In genomic region chrX:36898301-36898700, GRCh38 we compare ENCODE assay signal across 8 cellular contexts.
DNase-seq lines count a peak whose midpoint lies in the region; ATAC-seq, FAIRE-seq and TF ChIP-seq lines count a peak whose summit lies in the region.

No MANE protein-coding gene starts in this region.

- H2BK12ac ChIP-seq in H1 (ENCODE audit: low read depth, low read length) = no peak overlapping the region

- no peak overlapping the region for H3K9ac ChIP-seq in H1 (replicated peaks in 1 of 4; ENCODE audit: extremely low read depth in 1 of 4, low read depth in 3 of 4, low read length in 3 of 4)

- H3K9me3 ChIP-seq in A549 (no peaks in the 10 kb centered on the region), H1 (ENCODE audit: insufficient read depth in 2 of 2, low read depth in 1 of 2, low read length in 1 of 2) (no peaks in the 10 kb centered on the region), prostate gland (no peaks in the 10 kb centered on the region)

- no peaks in the 10 kb centered on the region for H4K20me1 ChIP-seq in H1 (replicated peaks in 1 of 2; ENCODE audit: control insufficient read depth in 1 of 2, insufficient read depth in 2 of 2, low read length in 2 of 2)

- no peaks in the 10 kb centered on the region for H3K79me1 ChIP-seq in H1 (ENCODE audit: low read depth, low read length)

- intact Hi-C loops in prostate gland (cut with DNase I) = no loop called here

- POLR2A ChIA-PET in A549 (lab: Yijun Ruan, JAX) = no interaction called here
- POLR2A ChIA-PET in H1 (lab: Charles Lee; ENCODE audit: partially characterized antibody) = no interaction called here

- no peaks in the 10 kb centered on the region for H3K79me2 ChIP-seq in H1 (ENCODE audit: control insufficient read depth in 1 of 2, insufficient read depth in 2 of 2, low read length in 2 of 2)

- H3K56ac ChIP-seq in H1 (replicated peaks; ENCODE audit: insufficient read length, low read depth, low read length) = no peak overlapping the region

- no peak overlapping the region for H3K14ac ChIP-seq in H1 (ENCODE audit: insufficient read length)

- H2BK20ac ChIP-seq in H1 (ENCODE audit: low read length) = no peak overlapping the region

- no peaks in the 10 kb centered on the region for H3K4me1 ChIP-seq in A549
- peaks cover 0 to 2% (median 0%) of the 10 kb centered on the region in 4 experiments; a peak in 1 of 7 replicates for H3K4me1 ChIP-seq in H1 (replicated peaks in 1 of 4; ENCODE audit: control insufficient read depth in 3 of 4, insufficient read depth in 4 of 4, low read length in 3 of 4)
- H3K4me1 ChIP-seq in prostate gland (replicated peaks) = no peaks in the 10 kb centered on the region

- no peak overlapping the region for H4K5ac ChIP-seq in H1 (ENCODE audit: insufficient read length, low read depth, low read length)

- peak; percentile 59 to 82; a peak in 3 of 6 replicates for ATAC-seq in A549
- ATAC-seq in GM18861 (IDR thresholded peaks at IDR 0.05; ENCODE audit: unreplicated experiment) = peak; percentile 78
- no peak for ATAC-seq in HG03571 (IDR thresholded peaks at IDR 0.05; ENCODE audit: unreplicated experiment)
- ATAC-seq in HG03095 (IDR thresholded peaks at IDR 0.05; ENCODE audit: unreplicated experiment) = no peak

- H2BK15ac ChIP-seq in H1 (ENCODE audit: low read length) = no peak overlapping the region

- no peak for TF ChIP-seq EP300 in A549 (IDR thresholded peaks at IDR 0.05)
- TF ChIP-seq EP300 in H1 (IDR thresholded peaks at IDR 0.05; ENCODE audit: borderline replicate concordance in 1 of 2, low read depth in 2 of 2, low read length in 2 of 2) = no peak

- H4K8ac ChIP-seq in H1 (ENCODE audit: extremely low read depth, insufficient read depth, low read length) = no peak overlapping the region

- no peak overlapping the region for H2AFZ ChIP-seq in H1 (ENCODE audit: low read length)

- H3K4me3 ChIP-seq in A549 (no peak overlapping the region), H1 (ENCODE audit: extremely low read depth in 1 of 4, insufficient read depth in 2 of 4, low read depth in 3 of 4, low read length in 4 of 4) (no peak overlapping the region), prostate gland (no peak overlapping the region)

- no peak overlapping the region for H2BK5ac ChIP-seq in H1 (ENCODE audit: low read depth, low read length)

- no peak overlapping the region for H4K91ac ChIP-seq in H1 (replicated peaks; ENCODE audit: insufficient read length, low read length)

- H3K27ac ChIP-seq in A549 = no peak overlapping the region
- no peak overlapping the region for H3K27ac ChIP-seq in H1 (ENCODE audit: low read depth, low read length)
- H3K27ac ChIP-seq in prostate gland = no peak overlapping the region

- TF ChIP-seq CTCF in A549 (IDR thresholded peaks at IDR 0.05) (peak; percentile 21; the same call in 1 of the 3 replicates), H1 (IDR thresholded peaks at IDR 0.05; ENCODE audit: control extremely low read depth in 1 of 3, insufficient read depth in 1 of 3, low read depth in 1 of 3, low read length in 3 of 3) (peak in 2 of 3 experiments; percentile 35 to 49; a peak in 3 of 4 replicates), prostate gland (IDR thresholded peaks at IDR 0.05) (peak in 2 of 4 experiments; percentile 11 to 14)

- TF ChIP-seq RAD21 in A549 (conservative IDR thresholded peaks at IDR 0.05 in 1 of 2, IDR thresholded peaks at IDR 0.05 in 1 of 2) = peak; percentile 15 to 44; a peak in 2 of 5 replicates
- peak; percentile 57 to 65 for TF ChIP-seq RAD21 in H1 (IDR thresholded peaks at IDR 0.05 in 1 of 2, conservative IDR thresholded peaks at IDR 0.05 in 1 of 2; ENCODE audit: low read depth in 2 of 2, low read length in 2 of 2)

- H3K36me3 ChIP-seq in H1 (ENCODE audit: control insufficient read depth in 2 of 4, insufficient read depth in 4 of 4, low read length in 3 of 4) (no peaks in the 10 kb centered on the region), prostate gland (no peaks in the 10 kb centered on the region)

- no peak overlapping the region for H2BK120ac ChIP-seq in H1 (replicated peaks; ENCODE audit: low read depth, low read length)

- DNase-seq in A549 (ENCODE audit: low read depth in 1 of 2, low spot score in 1 of 2) (peak in 1 of 2 experiments; percentile 10), LHCN-M2 (ENCODE audit: low read depth) (peak; percentile 5), H1 (ENCODE audit: low read depth in 1 of 2, low spot score in 2 of 2) (no peak), prostate gland (ENCODE audit: low spot score) (no peak)
- no peak for DNase-seq in activated effector memory CD4-positive, alpha-beta T cell treated with anti-CD3 and anti-CD28 coated beads, Interleukin-2, amount 50 U/mL, for 16 hours

- CTCF ChIA-PET in A549 (lab: Yijun Ruan, JAX) = interaction anchor here (1.0 to 1.4 kb wide), 2 partner anchors 8 to 1434 kb away, joined by 3 read pairs; no protein-coding TSS in a partner anchor
- CTCF ChIA-PET in H1 (lab: Charles Lee; ENCODE audit: partially characterized antibody) = interaction anchor here (1.2 to 1.7 kb wide), 3 partner anchors 11 to 280 kb away, joined by 3 to 6 read pairs (median 5); no protein-coding TSS in a partner anchor

- no peak overlapping the region for H3K18ac ChIP-seq in H1 (ENCODE audit: extremely low read depth, low read length)

- H3K27me3 ChIP-seq in H1 (replicated peaks in 1 of 4; ENCODE audit: control insufficient read depth in 3 of 4, extremely low read depth in 1 of 4, insufficient read depth in 3 of 4, low read length in 3 of 4) (no peaks in the 10 kb centered on the region), prostate gland (replicated peaks; ENCODE audit: insufficient read depth) (no peaks in the 10 kb centered on the region)

- H3K23ac ChIP-seq in H1 (ENCODE audit: insufficient read length) = no peak overlapping the region

- FAIRE-seq in A549 (lab: Jason Lieb, UNC) (peak; percentile 94), H1 (lab: Jason Lieb, UNC) (peak; percentile 85)

- no peak overlapping the region for H2AK5ac ChIP-seq in H1 (ENCODE audit: low read depth, low read length)

- no peak overlapping the region for H3K4me2 ChIP-seq in A549
- H3K4me2 ChIP-seq in H1 (ENCODE audit: insufficient read depth in 1 of 2, low read depth in 2 of 2, low read length in 2 of 2) = no peak overlapping the region

- no peaks in the 10 kb centered on the region for H3K23me2 ChIP-seq in H1 (ENCODE audit: low read depth, low read length)

- no peak for TF ChIP-seq POLR2A in A549 (IDR thresholded peaks at IDR 0.05; ENCODE audit: low read length)
- TF ChIP-seq POLR2A in H1 (IDR thresholded peaks at IDR 0.05; ENCODE audit: control extremely low read depth in 1 of 2, low read depth in 2 of 2, low read length in 2 of 2) = no peak
- no peak for TF ChIP-seq POLR2A in prostate gland (IDR thresholded peaks at IDR 0.05)

- WGBS in A549 (ENCODE audit: missing lambda C conversion rate) = 22% methylated on average over 3 of the region's 3 CpGs
- WGBS in H1 (ENCODE audit: extremely low coverage in 1 of 2, insufficient coverage in 1 of 2, insufficient read length in 1 of 2, insufficient replicate concordance in 2 of 2, low coverage in 1 of 2, low lambda C conversion rate in 2 of 2, missing lambda C conversion rate in 1 of 2), 2 experiments = 61% methylated on average over 3 of the region's 3 CpGs; no CpG with 5 or more reads in 1 of the 2 experiments
- 42% methylated on average over 3 of the region's 3 CpGs for WGBS in prostate gland

- H3K4ac ChIP-seq in H1 (replicated peaks; ENCODE audit: insufficient read length, low read depth, low read length) = no peak overlapping the region

TF ChIP-seq in A549, 52 proteins besides CTCF, POLR2A, EP300 and RAD21 (continues in another document):
- TF ChIP-seq CHD4 (IDR thresholded peaks at IDR 0.05; ENCODE audit: borderline replicate concordance) = no peak
- TF ChIP-seq, protein P1, sequence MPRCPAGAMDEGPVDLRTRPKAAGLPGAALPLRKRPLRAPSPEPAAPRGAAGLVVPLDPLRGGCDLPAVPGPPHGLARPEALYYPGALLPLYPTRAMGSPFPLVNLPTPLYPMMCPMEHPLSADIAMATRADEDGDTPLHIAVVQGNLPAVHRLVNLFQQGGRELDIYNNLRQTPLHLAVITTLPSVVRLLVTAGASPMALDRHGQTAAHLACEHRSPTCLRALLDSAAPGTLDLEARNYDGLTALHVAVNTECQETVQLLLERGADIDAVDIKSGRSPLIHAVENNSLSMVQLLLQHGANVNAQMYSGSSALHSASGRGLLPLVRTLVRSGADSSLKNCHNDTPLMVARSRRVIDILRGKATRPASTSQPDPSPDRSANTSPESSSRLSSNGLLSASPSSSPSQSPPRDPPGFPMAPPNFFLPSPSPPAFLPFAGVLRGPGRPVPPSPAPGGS (IDR thresholded peaks at IDR 0.05) = no peak
- TF ChIP-seq CBX2 (IDR thresholded peaks at IDR 0.05; ENCODE audit: borderline replicate concordance, low read depth) = no peak
- TF ChIP-seq CEBPB (IDR thresholded peaks at IDR 0.05) = no peak
- no peak for TF ChIP-seq RARB (CRISPR knock-in tag; IDR thresholded peaks at IDR 0.05)
- no peak for TF ChIP-seq JUNB (IDR thresholded peaks at IDR 0.05)

TF ChIP-seq in H1, 55 proteins besides CTCF, POLR2A, EP300 and RAD21:
- TF ChIP-seq SUZ12 (IDR thresholded peaks at IDR 0.05; ENCODE audit: low read length) (no peak), EZH2 (IDR thresholded peaks at IDR 0.05; ENCODE audit: low read depth, low read length, severe bottlenecking) (no peak), RBBP5 (IDR thresholded peaks at IDR 0.05; ENCODE audit: borderline replicate concordance, low read depth, low read length) (no peak), TAF7 (optimal IDR thresholded peaks at IDR 0.05; ENCODE audit: borderline replicate concordance, low read depth, low read length) (no peak), SIRT6 (IDR thresholded peaks at IDR 0.05; ENCODE audit: low read length) (no peak), RXRA (IDR thresholded peaks at IDR 0.05; ENCODE audit: insufficient read depth, low read depth, low read length) (no peak), YY1 (IDR thresholded peaks at IDR 0.05; ENCODE audit: low read depth, low read length) (no peak), TAF1 (IDR thresholded peaks at IDR 0.05; ENCODE audit: low read depth, low read length) (no peak), CBX5 (IDR thresholded peaks at IDR 0.05; ENCODE audit: low read depth, low read length) (no peak)
- TF ChIP-seq, protein P2, sequence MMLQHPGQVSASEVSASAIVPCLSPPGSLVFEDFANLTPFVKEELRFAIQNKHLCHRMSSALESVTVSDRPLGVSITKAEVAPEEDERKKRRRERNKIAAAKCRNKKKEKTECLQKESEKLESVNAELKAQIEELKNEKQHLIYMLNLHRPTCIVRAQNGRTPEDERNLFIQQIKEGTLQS (IDR thresholded peaks at IDR 0.05; ENCODE audit: insufficient read depth, low read depth, low read length) = no peak

Comparison
In these comparisons a context has a peak if more than half of its experiments do, and no peak if none do; other contexts are left out.
1. ATAC-seq: peak in A549 (2 of 2) and GM18861 (single experiment); none in HG03571 (single experiment) and HG03095 (single experiment).
2. Of the 18 proteins assayed by ChIP-seq in both H1 and A549: peak only in H1: none; only in A549: none; in both: CTCF and RAD21; in neither: 16.